Comparison of ENCODE assay signal across 33 cellular contexts in the genomic region with DNA sequence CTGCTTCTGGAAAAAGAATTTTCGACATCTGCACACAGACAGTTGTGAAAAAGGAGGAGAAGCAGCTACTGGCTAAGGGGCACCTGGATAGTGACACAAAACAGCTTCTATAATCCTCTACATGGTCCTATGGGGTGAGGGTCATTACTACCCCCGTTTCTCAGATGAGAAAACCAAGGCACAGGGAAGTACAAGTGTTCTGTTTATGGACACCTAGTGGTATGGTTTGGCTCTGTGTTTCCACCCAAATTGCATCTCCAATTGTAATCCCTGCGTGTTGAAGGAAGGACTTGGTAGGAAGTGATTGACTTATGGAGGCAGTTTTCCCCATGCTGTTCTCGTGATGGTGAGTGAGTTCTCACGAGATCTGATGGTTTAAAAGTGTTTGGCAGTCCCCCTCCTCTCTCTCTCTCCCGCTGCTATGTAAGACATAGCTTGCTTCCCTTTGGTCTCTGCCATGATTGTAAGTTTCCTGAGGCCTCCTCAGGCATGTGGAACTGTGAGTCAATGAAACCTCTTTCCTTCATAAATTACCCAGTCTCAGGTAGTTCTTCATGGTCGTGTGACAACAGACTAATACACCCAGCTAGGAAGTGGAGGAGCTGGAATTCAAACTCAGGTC. TPM values are rescaled to one million over a fixed set of nuclear protein-coding genes. Genes with fewer than 3 reads are reported as not detected.
"Had no signal": no experiment of that assay in that cellular context is flagged by ENCODE, and none has a peak within 500 bp of the region (broad histone marks: within the 10 kb centered on the region; RNA-seq: fewer than 3 reads in every experiment).

No MANE protein-coding gene starts in this region.

- H3K36me3 ChIP-seq: left lung, neutrophil, ovary, thyroid gland, upper lobe of right lung had no signal

- FAIRE-seq: small intestine, TTC549 had no signal

- ATAC-seq: esophagus mucosa; left lung; mucosa of descending colon; sciatic nerve; stimulated activated memory B cell treated with anti-CD40 and anti-IgM and Interleukin-4, amounts not matched to agents 10 μg/mL and 1 μg/mL and 100 μg/mL, for 72 hours; stimulated activated naive CD8-positive, alpha-beta T cell treated with anti-CD3 and anti-CD28 coated beads, Interleukin-15, amount 100 ng/mL, for 72 hours; upper lobe of right lung had no signal

- H3K4me3 ChIP-seq: left lung, lung, mucosa of descending colon, ovary, thyroid gland, upper lobe of right lung had no signal

- H3K9me3 ChIP-seq: left lung, mucosa of descending colon, neutrophil, ovary, thyroid gland, upper lobe of right lung had no signal

- H3K27me3 ChIP-seq: ovary, thyroid gland had no signal

- DNase-seq: activated CD4-positive, alpha-beta memory T cell treated with anti-CD3 and anti-CD28 coated beads, Interleukin-2, amount 10 ng/mL, durations not matched to agents 7 days and 5 days; activated CD4-positive, alpha-beta T cell treated with anti-CD3 and anti-CD28 coated beads, Interleukin-2, amount 10 ng/mL, durations not matched to agents 24 days and 14 days; activated CD4-positive, CD25-positive, alpha-beta regulatory T cell treated with anti-CD3 and anti-CD28 coated beads, Interleukin-2, amount 50 U/mL, for 72 hours; activated CD8-positive, alpha-beta memory T cell treated with anti-CD3 and anti-CD28 coated beads, Interleukin-2, amount 50 U/mL, for 48 hours; activated gamma-delta T cell; activated naive CD4-positive, alpha-beta T cell treated with anti-CD3 and anti-CD28 coated beads, Interleukin-2, amount 10 ng/mL, durations not matched to agents 7 days and 5 days; activated naive CD8-positive, alpha-beta T cell treated with anti-CD3 and anti-CD28 coated beads, Interleukin-2, amount 10 ng/mL, durations not matched to agents 7 days and 5 days; activated T-cell treated with anti-CD3 and anti-CD28 coated beads, Interleukin-2, amount 50 U/mL, for 24 hours; caudate nucleus; endodermal cell; foreskin melanocyte; kidney glomerular epithelial cell; left lung; mesendoderm; mucosa of descending colon; nephron progenitor cell; ovary; small intestine; stimulated activated CD4-positive, alpha-beta T cell treated with anti-CD3 and anti-CD28 coated beads, Interleukin-4, amount 100 ng/mL, for 4 hours; stimulated activated CD8-positive, alpha-beta memory T cell treated with anti-CD3 and anti-CD28 coated beads, Interleukin-4, amount 100 ng/mL, for 48 hours; stimulated activated naive CD8-positive, alpha-beta T cell treated with anti-CD3 and anti-CD28 coated beads, Interleukin-15, amount 100 ng/mL, for 72 hours; T-helper 1 cell; upper lobe of right lung had no signal

- H3K27ac ChIP-seq: left lung, neutrophil, ovary, thyroid gland, upper lobe of right lung, VCaP had no signal

RNA-seq across cellular contexts. Expression of gene KCNK15, which starts 2.5 kb away (rescaled TPM):
- total RNA-seq: activated CD4-positive, alpha-beta memory T cell treated with anti-CD3 and anti-CD28 coated beads, Interleukin-2, amount 10 ng/mL, durations not matched to agents 7 days and 5 days; activated naive CD8-positive, alpha-beta T cell treated with anti-CD3 and anti-CD28 coated beads, Interleukin-2, amount 10 ng/mL, durations not matched to agents 7 days and 5 days; myocyte had no signal

RNA-seq across cellular contexts. Expression of gene CCN5, which starts 28.0 kb away (rescaled TPM):
- total RNA-seq: activated CD4-positive, alpha-beta memory T cell treated with anti-CD3 and anti-CD28 coated beads, Interleukin-2, amount 10 ng/mL, durations not matched to agents 7 days and 5 days; activated CD4-positive, alpha-beta T cell treated with anti-CD3 and anti-CD28 coated beads, Interleukin-2, amount 10 ng/mL, durations not matched to agents 24 days and 14 days; activated naive CD8-positive, alpha-beta T cell treated with anti-CD3 and anti-CD28 coated beads, Interleukin-2, amount 10 ng/mL, durations not matched to agents 7 days and 5 days; endodermal cell; progenitor cell of endocrine pancreas had no signal
